7 cellular contexts compared by ENCODE assay signal in the genomic region with DNA sequence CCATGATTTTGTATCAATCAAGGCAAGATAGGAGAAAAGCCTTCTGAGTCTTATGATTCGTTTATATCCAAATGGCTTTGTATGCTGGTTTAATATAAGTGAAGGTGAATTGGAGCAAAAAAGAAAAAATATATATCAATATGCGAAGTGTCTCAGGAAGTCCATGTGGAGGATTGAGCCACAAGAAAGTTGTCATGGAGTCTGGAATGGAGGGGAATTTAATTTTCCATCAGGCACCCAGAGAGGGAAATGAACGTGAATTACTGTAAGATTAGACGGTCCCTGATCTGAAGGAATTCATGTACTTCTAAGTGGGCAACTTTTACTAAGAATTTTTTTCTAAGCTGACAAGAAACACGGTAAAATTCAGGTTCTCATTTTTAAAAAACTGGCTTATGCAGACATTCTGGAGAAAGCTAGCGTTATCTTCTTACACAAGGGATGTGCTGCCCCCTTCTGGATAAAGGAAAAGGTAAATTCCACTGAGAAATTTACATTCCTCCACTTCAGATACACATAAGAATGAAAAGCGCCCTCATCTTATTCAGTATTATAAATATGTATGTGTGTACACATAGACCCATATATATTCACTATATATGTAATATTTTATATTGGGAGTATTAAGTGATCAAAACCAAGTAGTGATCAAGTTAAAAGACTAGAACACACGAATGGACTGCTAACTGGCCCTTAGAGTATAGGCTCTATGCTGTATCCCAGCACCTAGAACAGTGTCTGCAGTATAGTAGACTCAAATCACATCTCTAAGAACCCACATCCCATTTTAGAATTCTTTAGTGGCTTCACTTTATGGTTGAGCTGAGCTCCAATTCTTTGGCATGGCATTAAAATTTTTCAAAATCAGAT.
DNase-seq lines count a peak whose midpoint lies in the region; ATAC-seq and TF ChIP-seq lines count a peak whose summit lies in the region.

No MANE protein-coding gene starts in this region.

- TF ChIP-seq POLR2A in tibial nerve (IDR thresholded peaks at IDR 0.05) = no peak

- no peak for TF ChIP-seq EP300 in tibial nerve (IDR thresholded peaks at IDR 0.05)

- peak; percentile 20 for DNase-seq in GM10266 (ENCODE audit: extremely low spot score)
- DNase-seq in HCEC 1CT = peak; percentile 59
- DNase-seq in NCI-H1105 treated with DMSO at 0.1 percent for 48 hours (lab: John Stamatoyannopoulos, UW) = peak; percentile 40
- no peak for DNase-seq in WERI-Rb-1
- DNase-seq in iPS-NIHi11 (ENCODE audit: low spot score) = peak; percentile 53
- peak in 1 of 2 donors; percentile 23 for DNase-seq in tibial nerve (ENCODE audit: low spot score in 2 of 2)

- peaks cover 0 to 3% (median 0%) of the 10 kb centered on the region in 4 donors for H3K4me1 ChIP-seq in tibial nerve

- H3K27me3 ChIP-seq in WERI-Rb-1 (ENCODE audit: insufficient read depth, low read depth, severe bottlenecking) = no peaks in the 10 kb centered on the region
- H3K27me3 ChIP-seq in tibial nerve = no peaks in the 10 kb centered on the region

- ATAC-seq in HG03520 (IDR thresholded peaks at IDR 0.05; ENCODE audit: unreplicated experiment) = no peak

- H3K9me3 ChIP-seq in WERI-Rb-1 (ENCODE audit: severe bottlenecking) (no peaks in the 10 kb centered on the region), tibial nerve (no peaks in the 10 kb centered on the region)

- H3K4me3 ChIP-seq in WERI-Rb-1 (ENCODE audit: low read depth, low read length) (no peak overlapping the region), tibial nerve (no peak overlapping the region)

- 52 to 53% methylated on average over 8 of the region's 8 CpGs for WGBS in tibial nerve, 2 donors

- TF ChIP-seq CTCF in GM10266 (IDR thresholded peaks at IDR 0.05; ENCODE audit: control insufficient read depth, insufficient read depth, low read depth, missing control alignments) = peak; percentile 57
- 0 out of 2 replicates have a peak, but pooled peaks have one; percentile 36 for TF ChIP-seq CTCF in WERI-Rb-1 (IDR thresholded peaks at IDR 0.05; ENCODE audit: low read depth, low read length)
- peak; percentile 40 to 55 (median 48) for TF ChIP-seq CTCF in tibial nerve (IDR thresholded peaks at IDR 0.05)

- H3K27ac ChIP-seq in WERI-Rb-1 = no peak overlapping the region
- H3K27ac ChIP-seq in tibial nerve = no peak overlapping the region

- H3K36me3 ChIP-seq in WERI-Rb-1 = no peaks in the 10 kb centered on the region
- no peaks in the 10 kb centered on the region for H3K36me3 ChIP-seq in tibial nerve
